ENCODE assay signal across 8 cellular contexts in the genomic region with DNA sequence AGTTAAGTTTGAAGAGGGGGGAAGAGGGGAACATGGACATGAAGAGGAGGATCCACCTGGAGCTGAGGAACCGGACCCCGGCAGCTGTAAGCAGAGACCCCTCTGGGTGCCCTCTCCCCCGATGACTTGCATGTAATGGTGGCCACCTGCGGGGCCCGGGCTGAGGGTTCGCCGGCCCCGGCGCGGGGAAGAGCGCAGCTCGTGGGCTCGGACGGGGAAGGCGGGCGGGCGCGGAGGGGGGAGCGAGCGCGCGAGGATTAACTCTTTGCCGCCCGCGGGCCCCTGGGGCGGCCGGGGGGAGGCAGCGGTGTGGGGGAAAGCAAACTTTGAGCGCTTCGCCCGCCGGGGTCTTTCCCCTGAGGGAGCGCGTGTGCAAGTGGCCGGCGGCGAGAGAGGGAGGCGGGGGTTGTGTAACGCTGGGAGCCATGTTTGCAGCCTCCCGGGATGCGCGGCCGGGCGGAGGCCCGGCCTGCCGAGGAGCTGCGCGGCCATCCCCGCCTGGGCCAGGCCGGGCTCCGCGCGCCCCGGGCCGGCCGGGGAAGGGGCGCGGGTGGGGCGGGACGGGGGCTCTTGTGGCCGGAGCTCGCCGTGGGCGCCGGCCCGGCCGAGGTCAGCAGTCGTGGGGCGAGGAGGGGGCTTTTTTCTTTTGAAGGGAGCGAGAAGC. TPM values are rescaled to one million over a fixed set of nuclear protein-coding genes. Genes with fewer than 3 reads are reported as not detected.
DNase-seq lines count a peak whose midpoint lies in the region; ATAC-seq and TF ChIP-seq lines count a peak whose summit lies in the region.

No MANE protein-coding gene starts in this region.

- DNase-seq in NCI-H1436 (lab: John Stamatoyannopoulos, UW) (peak; percentile 25), NCI-H1436 treated with DMSO at 0.1 percent for 48 hours (lab: John Stamatoyannopoulos, UW) (no peak), RWPE1 (ENCODE audit: low spot score) (peak; percentile 54), adipocyte (ENCODE audit: low read depth) (peak; percentile 75), left ventricle myocardium superior (peak; percentile 77), prostate gland (ENCODE audit: low spot score) (peak; percentile 56)

- H3K9me3 ChIP-seq in adipocyte (ENCODE audit: control insufficient read depth, low read length) (no peaks in the 10 kb centered on the region), prostate gland (no peaks in the 10 kb centered on the region)

- H3K36me3 ChIP-seq in adipocyte (ENCODE audit: control insufficient read depth, insufficient read depth, low read length, severe bottlenecking) (no peaks in the 10 kb centered on the region), prostate gland (no peaks in the 10 kb centered on the region), urinary bladder (ENCODE audit: insufficient read depth) (no peaks in the 10 kb centered on the region)

- H3K4me1 ChIP-seq in adipocyte (ENCODE audit: control insufficient read depth, insufficient read depth, low read length) (peaks cover 37% of the 10 kb centered on the region), prostate gland (replicated peaks) (peaks cover 9% of the 10 kb centered on the region), urinary bladder (ENCODE audit: insufficient read depth) (peaks cover 3% of the 10 kb centered on the region)

- POLR2A ChIA-PET in RWPE1 (lab: Yijun Ruan, JAX; ENCODE audit: low non-redundant PET), result interaction anchor here (0.7 to 1.0 kb wide), 2 partner anchors 61 to 81 kb away, joined by 3 read pairs; a partner anchor contains a TSS

- H3K27ac ChIP-seq in RWPE1 (peak overlapping the region; percentile 96), prostate gland (peak overlapping the region; percentile 97 to 99), urinary bladder (ENCODE audit: low read depth) (peak overlapping the region; percentile 100)

- ATAC-seq in HG03039 (IDR thresholded peaks at IDR 0.05; ENCODE audit: unreplicated experiment) (peak; percentile 4), left ventricle myocardium superior (peak; percentile 55)

- no peak for TF ChIP-seq POLR2A in prostate gland (IDR thresholded peaks at IDR 0.05)

- intact Hi-C loops in left ventricle myocardium superior (cut with micrococcal nuclease) (loop anchor here (10.0 kb wide), 1 partner anchor 51 kb away; no protein-coding TSS in a partner anchor), prostate gland (cut with DNase I) (loop anchor here (2.0 kb wide), 1 partner anchor 61 kb away; a partner anchor contains a TSS)

- 0 out of 2 replicates have a peak, but pooled peaks have one; percentile 59 for TF ChIP-seq CTCF in RWPE1 (conservative IDR thresholded peaks at IDR 0.05; ENCODE audit: low read depth)
- no peak for TF ChIP-seq CTCF in prostate gland (IDR thresholded peaks at IDR 0.05)

- H3K9ac ChIP-seq in adipocyte (ENCODE audit: low read length), result peak overlapping the region; percentile 96

- no peaks in the 10 kb centered on the region for H3K27me3 ChIP-seq in adipocyte (replicated peaks; ENCODE audit: control insufficient read depth, insufficient read depth, low read length)
- no peaks in the 10 kb centered on the region for H3K27me3 ChIP-seq in prostate gland (replicated peaks; ENCODE audit: insufficient read depth)

- 0% methylated on average over 40 of the region's 70 CpGs for WGBS in prostate gland
- under 1% methylated on average over 70 of the region's 70 CpGs for WGBS in urinary bladder

- CTCF ChIA-PET in RWPE1 (lab: Yijun Ruan, JAX), result interaction anchor here (0.6 to 4.3 kb wide), 8 partner anchors 14 to 861 kb away, joined by 3 to 18 read pairs (median 3); a partner anchor contains a TSS

- peak overlapping the region; percentile 87 for H3K4me3 ChIP-seq in adipocyte (ENCODE audit: low read length)
- H3K4me3 ChIP-seq in prostate gland, result peak overlapping the region; percentile 95 to 97
- H3K4me3 ChIP-seq in urinary bladder (ENCODE audit: low read depth, low read length), result peak overlapping the region; percentile 100

RNA-seq across cellular contexts. Expression of a gene that starts 0.5 kb away (rescaled TPM):
- total RNA-seq in left ventricle myocardium superior, result 49.1 TPM
- total RNA-seq in prostate gland, result 10 to 100 TPM; 22.5 to 25.1 TPM
- 11.3 TPM for total RNA-seq in urinary bladder
- polyA plus RNA-seq in urinary bladder, result 135 TPM

RNA-seq across cellular contexts. Expression of a gene that starts 45.7 kb away (rescaled TPM):
- total RNA-seq in left ventricle myocardium superior (not detected), prostate gland (1 to 10 TPM in 1 of 2 donors, not detected in 1; 1.4 TPM), urinary bladder (8.3 TPM)
- polyA plus RNA-seq in urinary bladder, result not detected
